In the genomic region with DNA sequence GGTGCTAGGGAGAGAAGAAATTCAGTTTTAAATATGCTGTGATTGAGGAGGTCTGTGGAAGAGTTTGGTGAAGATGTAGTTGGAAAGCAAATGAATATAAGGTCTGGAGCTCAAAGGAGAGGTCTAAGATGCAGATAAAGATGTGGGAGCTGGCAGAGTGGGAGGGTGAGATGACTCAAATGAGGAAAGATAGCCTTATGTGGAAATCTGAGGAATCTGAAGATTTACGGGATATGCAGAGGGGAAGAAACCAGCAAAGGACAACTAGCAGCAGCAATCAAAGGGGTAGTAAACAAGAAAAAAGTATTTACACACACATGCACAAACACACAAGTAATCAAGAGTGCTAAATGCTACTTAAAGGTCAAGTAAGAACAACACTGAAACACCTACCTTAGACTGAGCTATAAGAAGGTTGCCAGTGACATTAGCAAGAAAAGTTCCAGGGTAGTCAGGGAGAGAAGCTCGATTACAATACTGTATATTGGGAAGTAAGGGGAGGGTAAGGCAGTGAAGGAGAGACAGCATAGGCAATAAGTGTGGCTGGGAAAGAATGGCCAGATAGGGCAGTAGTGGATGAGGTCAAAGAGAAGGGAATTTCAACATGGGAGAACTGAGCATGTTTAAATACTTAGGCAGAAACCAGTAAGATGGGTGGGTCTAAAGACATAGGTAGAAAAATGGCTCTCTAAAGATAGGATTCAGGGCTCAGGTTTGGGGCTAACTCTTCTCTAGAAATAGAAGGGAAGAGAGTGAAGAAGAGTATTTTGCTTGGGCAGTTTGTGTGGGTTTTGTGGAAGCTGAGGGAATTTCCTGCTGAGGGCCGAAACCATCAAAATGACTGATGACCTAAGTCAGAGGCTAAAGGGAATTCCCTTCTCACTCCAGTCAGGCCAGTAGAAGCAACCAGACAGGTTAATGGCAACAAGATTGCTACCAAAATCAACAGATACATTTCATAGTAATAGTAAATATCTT, we compare ENCODE assay signal across 8 cellular contexts. TPM values are rescaled to one million over a fixed set of nuclear protein-coding genes. Genes with fewer than 3 reads are reported as not detected.
A peak's percentile ranks its signal among the peaks of the same experiment; 100 is the strongest.
DNase-seq lines count a peak whose midpoint lies in the region; ATAC-seq lines count a peak whose summit lies in the region.

No MANE protein-coding gene starts in this region.

- in situ Hi-C loops in HAP-1 (cut with MboI; ENCODE audit: low sequenced_read_pairs) = no loop called here

- no peaks in the 10 kb centered on the region for H3K4me1 ChIP-seq in HAP-1

- no peaks in the 10 kb centered on the region for H3K9me3 ChIP-seq in HAP-1

- ATAC-seq in GM19452 (IDR thresholded peaks at IDR 0.05; ENCODE audit: unreplicated experiment) (peak; percentile 69), HG03135 (IDR thresholded peaks at IDR 0.05; ENCODE audit: unreplicated experiment) (peak; percentile 68)

- peak; percentile 52 for DNase-seq in ELR (ENCODE audit: low read depth)
- DNase-seq in dermis blood vessel endothelial cell = peak; percentile 55
- no peak for DNase-seq in stimulated activated CD4-positive, alpha-beta T cell treated with anti-CD3 and anti-CD28 coated beads, Interleukin-4, amount 100 ng/mL, for 1 hour
- no peak for DNase-seq in HAP-1 (ENCODE audit: low spot score in 2 of 2)
- DNase-seq in activated gamma-delta T cell (lab: John Stamatoyannopoulos, UW) = no peak
- DNase-seq in NCI-H446 (lab: John Stamatoyannopoulos, UW) = no peak

- no peaks in the 10 kb centered on the region for H3K36me3 ChIP-seq in HAP-1 (replicated peaks)

- no peak overlapping the region for H3K4me3 ChIP-seq in HAP-1

- H3K27me3 ChIP-seq in HAP-1 (ENCODE audit: low read depth) = no peaks in the 10 kb centered on the region

RNA-seq across cellular contexts. Expression of gene CMTM6, which starts 8.9 kb away (rescaled TPM):
- 110 and 161 TPM in 2 replicates for total RNA-seq in dermis blood vessel endothelial cell

Comparison
In these comparisons a context has a peak if more than half of its experiments do, and no peak if none do; other contexts are left out.
1. DNase-seq: peak in ELR (single experiment) and dermis blood vessel endothelial cell (single experiment); none in stimulated activated CD4-positive, alpha-beta T cell treated with anti-CD3 and anti-CD28 coated beads, Interleukin-4, amount 100 ng/mL, for 1 hour (single experiment), HAP-1 (0 of 2), activated gamma-delta T cell (single experiment) and NCI-H446 (0 of 2).